In the genomic region with DNA sequence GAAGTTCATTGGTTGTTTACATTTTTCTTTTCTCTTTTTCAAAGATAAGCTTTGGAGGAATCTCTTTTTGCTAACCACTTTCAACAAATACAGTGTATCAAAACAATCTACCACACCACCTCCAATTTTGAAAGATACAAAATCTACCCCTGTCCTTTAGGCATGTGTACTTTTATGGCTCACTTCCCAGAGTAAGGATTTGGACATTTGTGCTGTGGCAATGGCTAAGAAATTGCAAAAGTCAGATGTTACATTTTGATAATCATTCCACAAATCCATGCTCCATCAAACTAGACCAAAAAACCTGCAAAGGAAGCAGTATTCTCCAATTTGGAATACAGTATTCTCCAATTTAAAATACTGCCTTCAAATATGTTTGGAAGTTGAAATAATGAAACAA, we compare ENCODE assay signal across 14 cellular contexts.
A peak's percentile ranks its signal among the peaks of the same experiment; 100 is the strongest.
DNase-seq lines count a peak whose midpoint lies in the region; ATAC-seq and TF ChIP-seq lines count a peak whose summit lies in the region.
"Had no signal": no experiment of that assay in that cellular context is flagged by ENCODE, and none has a peak within 500 bp of the region (broad histone marks: within the 10 kb centered on the region; RNA-seq: fewer than 3 reads in every experiment).

No MANE protein-coding gene starts in this region.

- H3K4ac ChIP-seq in mesenchymal stem cell (ENCODE audit: low read depth in 1 of 2, low read length in 2 of 2): no peak overlapping the region

- peak overlapping the region in 3 of 10 donors; percentile 46 to 85 (median 79) for H3K27ac ChIP-seq in heart right ventricle
- peak overlapping the region; percentile 73 for H3K27ac ChIP-seq in mesenchymal stem cell (ENCODE audit: low read length, poor library complexity, severe bottlenecking)
- peak overlapping the region; percentile 55 for H3K27ac ChIP-seq in upper lobe of right lung

- peaks cover 13% of the 10 kb centered on the region for H3K4me1 Mint-ChIP-seq in mesothelial cell of epicardium

- H2AFZ ChIP-seq in mesenchymal stem cell (ENCODE audit: low read depth, low read length): no peak overlapping the region

- H3K9me3 Mint-ChIP-seq in mesothelial cell of epicardium: no peaks in the 10 kb centered on the region
- H3K9me3 Mint-ChIP-seq: T-helper 1 cell treated with Interleukin-12 subunit alpha and Interleukin-12 subunit beta and Interleukin-4 antibody, amounts not matched to agents 30 μg/mL and 1 μg/mL, for 36 hours had no signal

- ATAC-seq in heart right ventricle: no peak
- no peak for ATAC-seq in left ventricle myocardium superior
- ATAC-seq in upper lobe of right lung: no peak
- no peak for ATAC-seq in HG03139 (IDR thresholded peaks at IDR 0.05; ENCODE audit: unreplicated experiment)
- ATAC-seq: esophagus mucosa had no signal

- H3K27ac Mint-ChIP-seq in mesothelial cell of epicardium: no peak overlapping the region
- H3K27ac Mint-ChIP-seq: T-helper 1 cell treated with Interleukin-12 subunit alpha and Interleukin-12 subunit beta and Interleukin-4 antibody, amounts not matched to agents 30 μg/mL and 1 μg/mL, for 36 hours; type B pancreatic cell had no signal

- peak overlapping the region; percentile 39 for H3K4me2 ChIP-seq in mesenchymal stem cell (ENCODE audit: low read length, poor library complexity, severe bottlenecking)

- H4K91ac ChIP-seq in mesenchymal stem cell (ENCODE audit: low read length): no peak overlapping the region

- no peak overlapping the region for H3K14ac ChIP-seq in mesenchymal stem cell (ENCODE audit: low read length in 2 of 2)

- no peak overlapping the region for H2AK5ac ChIP-seq in mesenchymal stem cell (ENCODE audit: low read length, severe bottlenecking)

- peaks cover 3% of the 10 kb centered on the region for H3K79me1 ChIP-seq in mesenchymal stem cell (replicated peaks; ENCODE audit: low read length, poor library complexity, severe bottlenecking)

- DNase-seq in heart right ventricle (no peak), left ventricle myocardium superior (no peak), choroid plexus epithelial cell (ENCODE audit: low read depth) (peak; percentile 35), mesenchymal stem cell (no peak), upper lobe of right lung (no peak), NCI-H1048 (lab: John Stamatoyannopoulos, UW) (no peak), mesothelial cell of epicardium (ENCODE audit: low spot score in 2 of 2, unreplicated experiment in 2 of 2) (no peak)
- DNase-seq: activated CD4-positive, alpha-beta T cell treated with anti-CD3 and anti-CD28 coated beads for 4 hours; islet precursor cell; stimulated activated CD4-positive, alpha-beta T cell treated with anti-CD3 and anti-CD28 coated beads, Interleukin-12 subunit alpha, Interleukin-12 subunit beta, amount 100 ng/mL, for 4 hours had no signal

- H3K4me3 ChIP-seq in heart right ventricle (peak overlapping the region in 9 of 10 donors; percentile 6 to 63 (median 50)), choroid plexus epithelial cell (ENCODE audit: low read depth, low read length) (peak overlapping the region; percentile 60), mesenchymal stem cell (ENCODE audit: insufficient read depth in 1 of 2, low read depth in 1 of 2, low read length in 2 of 2) (peak overlapping the region in 1 of 2 experiments; percentile 72), upper lobe of right lung (peak overlapping the region; percentile 51)

- H3K36me3 ChIP-seq in heart right ventricle (no peaks in the 10 kb centered on the region), mesenchymal stem cell (ENCODE audit: control insufficient read depth in 1 of 2, insufficient read depth in 2 of 2, low read depth in 1 of 2, low read length in 2 of 2) (no peaks in the 10 kb centered on the region), upper lobe of right lung (no peaks in the 10 kb centered on the region)

- no peaks in the 10 kb centered on the region for H3K27me3 Mint-ChIP-seq in mesothelial cell of epicardium (ENCODE audit: low read depth)
- H3K27me3 Mint-ChIP-seq: type B pancreatic cell had no signal

- TF ChIP-seq CTCF in heart right ventricle (IDR thresholded peaks at IDR 0.05): no peak
- no peak for TF ChIP-seq CTCF in choroid plexus epithelial cell (conservative IDR thresholded peaks at IDR 0.05; ENCODE audit: low read depth, low read length)
- no peak for TF ChIP-seq CTCF in upper lobe of right lung (IDR thresholded peaks at IDR 0.05)
- TF ChIP-seq CTCF in mesothelial cell of epicardium (IDR thresholded peaks at IDR 0.05; ENCODE audit: unreplicated experiment): no peak

- H3K9me3 ChIP-seq in heart right ventricle: no peaks in the 10 kb centered on the region
- no peaks in the 10 kb centered on the region for H3K9me3 ChIP-seq in mesenchymal stem cell (ENCODE audit: control insufficient read depth, low read length)
- no peaks in the 10 kb centered on the region for H3K9me3 ChIP-seq in upper lobe of right lung

- H3K4me3 Mint-ChIP-seq in mesothelial cell of epicardium: no peak overlapping the region
- H3K4me3 Mint-ChIP-seq: T-helper 1 cell treated with Interleukin-12 subunit alpha and Interleukin-12 subunit beta and Interleukin-4 antibody, amounts not matched to agents 30 μg/mL and 1 μg/mL, for 36 hours; type B pancreatic cell had no signal

- H4K8ac ChIP-seq in mesenchymal stem cell (ENCODE audit: low read length): no peak overlapping the region

- no peak overlapping the region for H2BK5ac ChIP-seq in mesenchymal stem cell (ENCODE audit: low read depth, low read length, poor library complexity, severe bottlenecking)

- H3K4me1 ChIP-seq in heart right ventricle (peaks cover 0 to 49% (median 0%) of the 10 kb centered on the region in 9 donors), mesenchymal stem cell (ENCODE audit: control insufficient read depth, insufficient read depth, low read depth, low read length) (peaks cover 2% of the 10 kb centered on the region), upper lobe of right lung (peaks cover 5% of the 10 kb centered on the region)

- no peak overlapping the region for H3K9ac ChIP-seq in mesenchymal stem cell (ENCODE audit: low read length)

- no peak overlapping the region for H3K18ac ChIP-seq in mesenchymal stem cell (ENCODE audit: low read depth in 1 of 2, low read length in 2 of 2)

- H2BK15ac ChIP-seq in mesenchymal stem cell (ENCODE audit: low read depth, poor library complexity, severe bottlenecking): no peak overlapping the region

- no peak overlapping the region for H2BK120ac ChIP-seq in mesenchymal stem cell (ENCODE audit: low read depth, low read length)

- H3K23ac ChIP-seq in mesenchymal stem cell (ENCODE audit: low read length in 2 of 2): no peak overlapping the region

- intact Hi-C loops in heart right ventricle (cut with DNase I): loop anchor here in 1 of 10 donors (10.0 kb wide), 1 partner anchor 105 kb away; no protein-coding TSS in a partner anchor
- intact Hi-C loops in left ventricle myocardium superior (cut with micrococcal nuclease): no loop called here
- intact Hi-C loops in upper lobe of right lung (cut with DNase I): no loop called here

- no peak overlapping the region for H2BK12ac ChIP-seq in mesenchymal stem cell (ENCODE audit: low read length in 2 of 2)

- H3K27me3 ChIP-seq in heart right ventricle: no peaks in the 10 kb centered on the region
- no peaks in the 10 kb centered on the region for H3K27me3 ChIP-seq in mesenchymal stem cell (ENCODE audit: control insufficient read depth in 1 of 2, insufficient read depth in 1 of 2, low read length in 2 of 2)
- no peaks in the 10 kb centered on the region for H3K27me3 ChIP-seq in upper lobe of right lung

- no peaks in the 10 kb centered on the region for H3K36me3 Mint-ChIP-seq in mesothelial cell of epicardium
- H3K36me3 Mint-ChIP-seq: type B pancreatic cell had no signal
